Comparison of ENCODE assay signal across 4 cellular contexts in genomic region chr11:58677536-58677935, GRCh38. TPM values are rescaled to one million over a fixed set of nuclear protein-coding genes. Genes with fewer than 3 reads are reported as not detected.
"Had no signal": no experiment of that assay in that cellular context is flagged by ENCODE, and none has a peak within 500 bp of the region (broad histone marks: within the 10 kb centered on the region; RNA-seq: fewer than 3 reads in every experiment).

No MANE protein-coding gene starts in this region.

RNA-seq across cellular contexts. Expression of gene GLYAT, which starts 54.2 kb away (rescaled TPM):
- total RNA-seq: LHCN-M2, M059J, MCF 10A, NCI-H460 had no signal
